24 cellular contexts compared by ENCODE assay signal in genomic region chr13:24528816-24529398, GRCh38.
"Had no signal": no experiment of that assay in that cellular context is flagged by ENCODE, and none has a peak within 500 bp of the region (broad histone marks: within the 10 kb centered on the region; RNA-seq: fewer than 3 reads in every experiment).

No MANE protein-coding gene starts in this region.

- H3K4me3 Mint-ChIP-seq: activated B cell treated with CpG ODN at 0.5 μM for 24 hours; activated CD4-positive, alpha-beta memory T cell treated with anti-CD3 and anti-CD28 coated beads for 36 hours; activated CD4-positive, alpha-beta T cell treated with anti-CD3 and anti-CD28 coated beads, Interleukin-2, amount 10 ng/mL, durations not matched to agents 24 days and 14 days; activated naive CD4-positive, alpha-beta T cell treated with anti-CD3 and anti-CD28 coated beads for 36 hours; activated naive CD8-positive, alpha-beta T cell; activated T-cell treated with anti-CD3 and anti-CD28 coated beads, Interleukin-2, amount 50 U/mL, for 4 hours; activated T-helper 17 cell treated with anti-CD3 and anti-CD28 coated beads, Interleukin-2, amount 50 U/mL, for 72 hours; T-helper 17 cell had no signal

- H3K9me3 ChIP-seq: MG63 had no signal

- H3K4me1 Mint-ChIP-seq: activated B cell treated with CpG ODN at 0.5 μM for 24 hours; activated CD4-positive, alpha-beta T cell treated with anti-CD3 and anti-CD28 coated beads, Interleukin-2, amount 10 ng/mL, durations not matched to agents 24 days and 14 days; activated T-helper 17 cell treated with anti-CD3 and anti-CD28 coated beads, Interleukin-2, amount 50 U/mL, for 72 hours; T-helper 17 cell had no signal

- H3K4me3 ChIP-seq: cardiac muscle cell, MG63 had no signal

- H3K27ac Mint-ChIP-seq: activated B cell treated with CpG ODN at 0.5 μM for 24 hours; activated CD4-positive, alpha-beta memory T cell treated with anti-CD3 and anti-CD28 coated beads for 36 hours; activated CD4-positive, alpha-beta T cell treated with anti-CD3 and anti-CD28 coated beads, Interleukin-2, amount 10 ng/mL, durations not matched to agents 24 days and 14 days; activated naive CD4-positive, alpha-beta T cell treated with anti-CD3 and anti-CD28 coated beads for 36 hours; activated naive CD8-positive, alpha-beta T cell; activated T-helper 17 cell treated with anti-CD3 and anti-CD28 coated beads, Interleukin-2, amount 50 U/mL, for 72 hours; T-helper 17 cell had no signal

- H3K36me3 Mint-ChIP-seq: activated CD4-positive, alpha-beta memory T cell treated with anti-CD3 and anti-CD28 coated beads for 36 hours; activated naive CD8-positive, alpha-beta T cell had no signal

- H3K36me3 ChIP-seq: brain microvascular endothelial cell, cardiac muscle cell, MG63 had no signal

- H3K27ac ChIP-seq: brain microvascular endothelial cell, cardiac muscle cell had no signal

- H3K9me3 Mint-ChIP-seq: activated B cell treated with CpG ODN at 0.5 μM for 24 hours; activated CD4-positive, alpha-beta memory T cell treated with anti-CD3 and anti-CD28 coated beads for 36 hours; activated CD4-positive, alpha-beta T cell treated with anti-CD3 and anti-CD28 coated beads, Interleukin-2, amount 10 ng/mL, durations not matched to agents 24 days and 14 days; activated naive CD4-positive, alpha-beta T cell treated with anti-CD3 and anti-CD28 coated beads for 36 hours; activated T-cell treated with anti-CD3 and anti-CD28 coated beads, Interleukin-2, amount 50 U/mL, for 4 hours; activated T-helper 17 cell treated with anti-CD3 and anti-CD28 coated beads, Interleukin-2, amount 50 U/mL, for 72 hours had no signal

- DNase-seq: activated B cell treated with CpG ODN at 0.5 μM for 24 hours; activated CD4-positive, alpha-beta memory T cell treated with anti-CD3 and anti-CD28 coated beads for 36 hours; activated CD4-positive, alpha-beta T cell treated with anti-CD3 and anti-CD28 coated beads for 1 hour; activated CD4-positive, alpha-beta T cell treated with anti-CD3 and anti-CD28 coated beads, Interleukin-2, amount 10 ng/mL, durations not matched to agents 24 days and 14 days; activated CD8-positive, alpha-beta memory T cell treated with anti-CD3 and anti-CD28 coated beads for 24 hours; activated gamma-delta T cell; activated naive CD4-positive, alpha-beta T cell treated with anti-CD3 and anti-CD28 coated beads for 36 hours; activated T-cell treated with anti-CD3 and anti-CD28 coated beads, Interleukin-2, amount 50 U/mL, for 4 hours; brain microvascular endothelial cell; MG63; MV-4-11; NCI-H1092 treated with DMSO at 0.1 percent for 48 hours; NCI-H1436; NCI-H1694 treated with DMSO at 0.1 percent for 48 hours; NCI-H2029 treated with DMSO at 0.1 percent for 48 hours; NCI-H446; NCI-H524; NCI-H748 treated with DMSO at 0.1 percent for 48 hours; SIG-M5; T-helper 17 cell; T-helper 9 cell had no signal

- H3K27me3 ChIP-seq: cardiac muscle cell had no signal

- ATAC-seq: activated T-cell treated with anti-CD3 and anti-CD28 coated beads, Interleukin-2, amount 50 U/mL, for 4 hours; activated T-helper 17 cell treated with anti-CD3 and anti-CD28 coated beads, Interleukin-2, amount 50 U/mL, for 72 hours; T-helper 17 cell had no signal
